1 cellular context compared by ENCODE assay signal in the genomic region with DNA sequence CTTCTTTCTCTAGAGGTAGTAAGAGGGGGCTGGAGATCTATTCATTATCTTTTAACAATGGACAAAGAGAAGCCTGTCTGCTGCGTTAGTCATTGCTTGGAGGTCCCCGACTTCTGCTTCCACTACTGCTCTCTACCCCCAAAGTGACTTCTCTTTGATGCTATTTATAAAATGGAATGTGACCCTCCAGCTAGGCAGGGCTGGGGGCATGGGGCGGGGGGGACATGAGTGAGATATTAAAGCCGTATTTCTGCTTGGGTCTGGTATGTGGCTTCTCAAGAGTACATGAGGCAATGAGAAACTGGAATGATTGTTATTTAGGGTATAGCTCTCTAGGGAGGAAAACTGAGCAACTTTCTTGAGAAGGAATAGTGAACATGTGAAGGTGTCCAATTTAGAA.
TF ChIP-seq lines count a peak whose summit lies in the region.

No MANE protein-coding gene starts in this region.

TF ChIP-seq in HCT116, 20 proteins besides CTCF, POLR2A, EP300 and RAD21 (continued from another document):
- TF ChIP-seq, protein P1, sequence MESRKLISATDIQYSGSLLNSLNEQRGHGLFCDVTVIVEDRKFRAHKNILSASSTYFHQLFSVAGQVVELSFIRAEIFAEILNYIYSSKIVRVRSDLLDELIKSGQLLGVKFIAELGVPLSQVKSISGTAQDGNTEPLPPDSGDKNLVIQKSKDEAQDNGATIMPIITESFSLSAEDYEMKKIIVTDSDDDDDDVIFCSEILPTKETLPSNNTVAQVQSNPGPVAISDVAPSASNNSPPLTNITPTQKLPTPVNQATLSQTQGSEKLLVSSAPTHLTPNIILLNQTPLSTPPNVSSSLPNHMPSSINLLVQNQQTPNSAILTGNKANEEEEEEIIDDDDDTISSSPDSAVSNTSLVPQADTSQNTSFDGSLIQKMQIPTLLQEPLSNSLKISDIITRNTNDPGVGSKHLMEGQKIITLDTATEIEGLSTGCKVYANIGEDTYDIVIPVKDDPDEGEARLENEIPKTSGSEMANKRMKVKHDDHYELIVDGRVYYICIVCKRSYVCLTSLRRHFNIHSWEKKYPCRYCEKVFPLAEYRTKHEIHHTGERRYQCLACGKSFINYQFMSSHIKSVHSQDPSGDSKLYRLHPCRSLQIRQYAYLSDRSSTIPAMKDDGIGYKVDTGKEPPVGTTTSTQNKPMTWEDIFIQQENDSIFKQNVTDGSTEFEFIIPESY (IDR thresholded peaks at IDR 0.05; ENCODE audit: extremely low read depth, insufficient replicate concordance, low read length), result no peak
